17 cellular contexts compared by ENCODE assay signal in the genomic region with DNA sequence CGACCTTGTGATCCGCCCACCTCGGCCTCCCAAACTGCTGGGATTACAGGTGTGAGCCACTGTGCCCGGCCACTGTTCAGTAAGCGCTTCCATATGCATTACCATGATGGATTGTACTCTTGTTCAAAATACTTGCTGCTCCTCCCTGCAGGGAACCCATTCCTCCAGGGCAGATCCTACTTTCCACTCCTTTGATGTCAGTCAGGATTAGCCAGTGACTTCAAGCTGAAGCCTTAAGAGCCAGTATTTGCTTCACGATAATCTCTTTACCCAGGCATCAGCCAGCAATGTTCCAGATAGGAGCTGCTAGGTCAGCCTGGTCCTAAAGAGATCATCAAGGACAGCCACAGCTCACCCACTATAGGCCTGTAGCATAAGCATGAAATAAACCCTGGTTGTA.
DNase-seq lines count a peak whose midpoint lies in the region; ATAC-seq, FAIRE-seq and TF ChIP-seq lines count a peak whose summit lies in the region.
"Had no signal": no experiment of that assay in that cellular context is flagged by ENCODE, and none has a peak within 500 bp of the region (broad histone marks: within the 10 kb centered on the region; RNA-seq: fewer than 3 reads in every experiment).

No MANE protein-coding gene starts in this region.

- no peak overlapping the region for H2BK15ac ChIP-seq in neuronal stem cell (ENCODE audit: low read length)

- H3K27me3 ChIP-seq in neuronal stem cell (ENCODE audit: control insufficient read depth in 3 of 3, insufficient read depth in 3 of 3, low read depth in 1 of 3, low read length in 3 of 3) = no peaks in the 10 kb centered on the region
- H3K27me3 ChIP-seq: BLaER1 had no signal

- H3K79me1 ChIP-seq in neuronal stem cell (ENCODE audit: low read depth, low read length) = no peaks in the 10 kb centered on the region

- DNase-seq in D721Med (ENCODE audit: insufficient read length, low spot score) = peak; percentile 18
- peak; percentile 98 for DNase-seq in NCI-H82 (lab: John Stamatoyannopoulos, UW)
- DNase-seq in ecto neural progenitor cell (ENCODE audit: low spot score) = peak; percentile 69
- peak; percentile 26 for DNase-seq in neuronal stem cell (ENCODE audit: low spot score)
- DNase-seq in COLO668 (lab: John Stamatoyannopoulos, UW; ENCODE audit: unreplicated experiment) = no peak
- DNase-seq: 8988T; AML-193; CD8-positive, alpha-beta memory T cell; DMS79 had no signal

- WGBS in neuronal stem cell (ENCODE audit: extremely low coverage in 2 of 2, insufficient read length in 2 of 2, insufficient replicate concordance in 1 of 2), 2 donors = no CpG with 5 or more reads among the region's 6 CpGs

- no peak overlapping the region for H2BK12ac ChIP-seq in neuronal stem cell (ENCODE audit: low read length)

- ATAC-seq in HG03039 (IDR thresholded peaks at IDR 0.05; ENCODE audit: unreplicated experiment) (no peak), HG03469 (IDR thresholded peaks at IDR 0.05; ENCODE audit: unreplicated experiment) (no peak)
- ATAC-seq: HCT116, HepG2 had no signal

- no peak overlapping the region for H3K4me3 ChIP-seq in neuronal stem cell (ENCODE audit: low read length in 2 of 2)
- H3K4me3 ChIP-seq: BLaER1 had no signal

- H4K8ac ChIP-seq in neuronal stem cell (ENCODE audit: low read depth, low read length) = no peak overlapping the region

- H2AFZ ChIP-seq in neuronal stem cell (ENCODE audit: low read length) = no peak overlapping the region

- no peak overlapping the region for H3K4ac ChIP-seq in neuronal stem cell (ENCODE audit: low read length)

- no peak for TF ChIP-seq CTCF in D721Med (IDR thresholded peaks at IDR 0.05; ENCODE audit: insufficient read depth, missing control alignments)

- no peak overlapping the region for H2BK5ac ChIP-seq in neuronal stem cell (ENCODE audit: low read length)

- H4K91ac ChIP-seq in neuronal stem cell (ENCODE audit: low read depth, low read length, poor library complexity) = no peak overlapping the region

- no peak overlapping the region for H3K27ac ChIP-seq in neuronal stem cell (replicated peaks; ENCODE audit: low read length)
- H3K27ac ChIP-seq: BLaER1 had no signal

- no peaks in the 10 kb centered on the region for H3K9me3 ChIP-seq in neuronal stem cell (replicated peaks in 1 of 2; ENCODE audit: control insufficient read depth in 2 of 2, insufficient read depth in 1 of 2, low read depth in 1 of 2, low read length in 2 of 2)
- H3K9me3 ChIP-seq: BLaER1 had no signal

- no peak overlapping the region for H2AK5ac ChIP-seq in neuronal stem cell (ENCODE audit: low read depth, low read length)

- H3K4me1 ChIP-seq in neuronal stem cell (ENCODE audit: control insufficient read depth in 2 of 2, insufficient read depth in 1 of 2, low read depth in 1 of 2, low read length in 2 of 2) = peaks cover 0 to 2% of the 10 kb centered on the region in 2 donors
- H3K4me1 ChIP-seq: BLaER1 had no signal

- no peak overlapping the region for H3K23ac ChIP-seq in neuronal stem cell (ENCODE audit: low read depth, low read length, poor library complexity)

- H3K4me2 ChIP-seq in neuronal stem cell (ENCODE audit: insufficient read depth, low read length, poor library complexity, severe bottlenecking) = no peak overlapping the region
- H3K4me2 ChIP-seq: BLaER1 had no signal

- FAIRE-seq in D721Med (lab: Jason Lieb, UNC) = peak; percentile 84
- FAIRE-seq: G401.6, GM12891, HepG2, HTR-8/SVneo had no signal

- no peak overlapping the region for H3K9ac ChIP-seq in neuronal stem cell (ENCODE audit: low read depth, low read length, poor library complexity)
- H3K9ac ChIP-seq: BLaER1 had no signal

- H2BK120ac ChIP-seq in neuronal stem cell (ENCODE audit: low read depth, low read length) = no peak overlapping the region

- H3K18ac ChIP-seq in neuronal stem cell (ENCODE audit: low read length) = no peak overlapping the region

- no peak overlapping the region for H3K14ac ChIP-seq in neuronal stem cell (ENCODE audit: low read length)

- no peaks in the 10 kb centered on the region for H3K36me3 ChIP-seq in neuronal stem cell (replicated peaks in 1 of 2; ENCODE audit: control insufficient read depth in 2 of 2, insufficient read depth in 2 of 2, low read length in 2 of 2)
- H3K36me3 ChIP-seq: BLaER1 had no signal
